9 cellular contexts compared by ENCODE assay signal in genomic region chr17:37671813-37672544, GRCh38.
DNase-seq lines count a peak whose midpoint lies in the region; FAIRE-seq and TF ChIP-seq lines count a peak whose summit lies in the region.
"Had no signal": no experiment of that assay in that cellular context is flagged by ENCODE, and none has a peak within 500 bp of the region (broad histone marks: within the 10 kb centered on the region; RNA-seq: fewer than 3 reads in every experiment).

No MANE protein-coding gene starts in this region.

- H3K36me3 ChIP-seq in tibial artery, result no peaks in the 10 kb centered on the region
- H3K36me3 ChIP-seq: neutrophil had no signal

- no peak overlapping the region for H3K27ac ChIP-seq in tibial artery
- H3K27ac ChIP-seq: neutrophil had no signal

- FAIRE-seq in RCC 7860 (lab: Jason Lieb, UNC), result no peak

- H3K4me1 ChIP-seq in tibial artery, result no peaks in the 10 kb centered on the region

- H3K9me3 ChIP-seq in tibial artery, result no peaks in the 10 kb centered on the region
- H3K9me3 ChIP-seq: neutrophil had no signal

- peaks cover 0 to 10% of the 10 kb centered on the region in 2 donors for H3K27me3 ChIP-seq in tibial artery

- H3K4me3 ChIP-seq in tibial artery, result no peak overlapping the region

- no peak for TF ChIP-seq CTCF in tibial artery (IDR thresholded peaks at IDR 0.05)

- intact Hi-C loops in tibial artery (cut with DNase I; ENCODE audit: low total_unique reads), result no loop called here

- DNase-seq in HCEC 1CT, result peak; percentile 97
- peak; percentile 96 for DNase-seq in RCC 7860 (ENCODE audit: low spot score)
- peak; percentile 67 for DNase-seq in fibroblast of peridontal ligament (ENCODE audit: extremely low read depth)
- DNase-seq in stromal cell of bone marrow (ENCODE audit: low read depth), result peak; percentile 44
- no peak for DNase-seq in NCI-H2171 (lab: John Stamatoyannopoulos, UW)
- no peak for DNase-seq in tibial artery
- DNase-seq in midbrain (lab: John Stamatoyannopoulos, UW), result no peak
- DNase-seq: caudate nucleus had no signal

Comparison
In these comparisons a context has a peak if more than half of its experiments do, and no peak if none do; other contexts are left out.
1. DNase-seq: peak in HCEC 1CT (single experiment), RCC 7860 (single experiment), fibroblast of peridontal ligament (single experiment) and stromal cell of bone marrow (single experiment); none in NCI-H2171 (single experiment), tibial artery (0 of 2) and midbrain (single experiment).